1 cellular context compared by ENCODE assay signal in the genomic region with DNA sequence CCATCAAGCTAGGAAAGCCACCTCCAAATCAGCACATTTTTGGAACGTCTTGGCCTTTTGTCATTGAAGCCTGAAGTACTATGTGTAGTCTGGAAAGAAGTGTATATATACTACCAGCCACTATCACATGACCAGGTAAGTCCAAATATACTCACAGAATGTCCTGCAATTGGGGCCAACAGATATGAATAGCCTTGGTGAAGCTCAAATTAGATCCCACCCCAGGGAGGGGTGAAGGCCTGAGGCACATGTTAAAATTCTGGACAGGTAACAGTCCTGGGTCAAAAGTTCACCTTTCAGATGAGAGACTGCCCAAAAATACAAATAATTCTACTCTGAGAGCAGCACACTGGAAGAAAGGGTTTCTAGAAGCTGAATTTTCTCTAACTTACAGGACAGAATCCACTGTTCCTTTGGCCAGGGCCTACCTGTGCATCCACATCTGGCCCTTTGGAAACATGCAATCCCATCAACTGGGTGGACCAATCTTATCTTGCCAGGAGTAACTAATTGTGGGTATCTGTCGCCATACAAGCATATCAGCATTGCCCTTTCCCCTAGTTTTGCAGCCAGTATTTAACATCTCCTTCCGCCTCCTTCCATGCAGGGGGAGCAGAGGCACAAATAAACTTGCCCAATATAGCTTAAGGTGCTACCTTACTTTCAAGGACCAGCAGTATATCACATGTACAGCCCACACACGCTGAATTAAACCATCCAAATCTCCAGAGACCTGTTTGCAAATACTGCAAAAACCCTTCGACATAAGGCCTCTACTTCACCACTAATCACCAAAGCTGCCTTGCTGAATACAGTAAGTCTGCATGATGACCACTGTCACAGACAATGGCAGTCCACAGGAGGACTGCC.
TF ChIP-seq lines count a peak whose summit lies in the region.

No MANE protein-coding gene starts in this region.

TF ChIP-seq in WTC11, 78 proteins besides CTCF, POLR2A, EP300 and RAD21 (continued from another document):
- TF ChIP-seq AFF4 (CRISPR knock-in tag; IDR thresholded peaks at IDR 0.05; ENCODE audit: borderline replicate concordance) (no peak), RELA (CRISPR knock-in tag; IDR thresholded peaks at IDR 0.05; ENCODE audit: borderline replicate concordance) (no peak), FOXJ3 (CRISPR knock-in tag; IDR thresholded peaks at IDR 0.05; ENCODE audit: borderline replicate concordance) (no peak), ATF1 (CRISPR knock-in tag; IDR thresholded peaks at IDR 0.05) (no peak), NFYB (CRISPR knock-in tag; conservative IDR thresholded peaks at IDR 0.05; ENCODE audit: low read depth) (no peak), FOXP1 (CRISPR knock-in tag; IDR thresholded peaks at IDR 0.05; ENCODE audit: borderline replicate concordance) (no peak), ZNF416 (CRISPR knock-in tag; IDR thresholded peaks at IDR 0.05) (no peak), ZNF396 (CRISPR knock-in tag; IDR thresholded peaks at IDR 0.05; ENCODE audit: borderline replicate concordance) (no peak), NR3C1 (CRISPR knock-in tag; conservative IDR thresholded peaks at IDR 0.05; ENCODE audit: low read depth) (no peak), JUN (CRISPR knock-in tag; IDR thresholded peaks at IDR 0.05) (no peak), ZNF512 (CRISPR knock-in tag; IDR thresholded peaks at IDR 0.05; ENCODE audit: borderline replicate concordance) (no peak), IRF2 (CRISPR knock-in tag; IDR thresholded peaks at IDR 0.05; ENCODE audit: borderline replicate concordance, low read depth) (no peak), USF1 (CRISPR knock-in tag; IDR thresholded peaks at IDR 0.05) (no peak), HMGXB4 (CRISPR knock-in tag; IDR thresholded peaks at IDR 0.05) (no peak)
- TF ChIP-seq, protein P1, sequence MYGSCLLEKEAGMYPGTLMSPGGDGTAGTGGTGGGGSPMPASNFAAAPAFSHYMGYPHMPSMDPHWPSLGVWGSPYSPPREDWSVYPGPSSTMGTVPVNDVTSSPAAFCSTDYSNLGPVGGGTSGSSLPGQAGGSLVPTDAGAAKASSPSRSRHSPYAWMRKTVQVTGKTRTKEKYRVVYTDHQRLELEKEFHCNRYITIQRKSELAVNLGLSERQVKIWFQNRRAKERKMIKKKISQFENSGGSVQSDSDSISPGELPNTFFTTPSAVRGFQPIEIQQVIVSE (CRISPR knock-in tag; IDR thresholded peaks at IDR 0.05; ENCODE audit: borderline replicate concordance) = no peak
- TF ChIP-seq, protein P2, sequence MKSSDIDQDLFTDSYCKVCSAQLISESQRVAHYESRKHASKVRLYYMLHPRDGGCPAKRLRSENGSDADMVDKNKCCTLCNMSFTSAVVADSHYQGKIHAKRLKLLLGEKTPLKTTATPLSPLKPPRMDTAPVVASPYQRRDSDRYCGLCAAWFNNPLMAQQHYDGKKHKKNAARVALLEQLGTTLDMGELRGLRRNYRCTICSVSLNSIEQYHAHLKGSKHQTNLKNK (CRISPR knock-in tag; IDR thresholded peaks at IDR 0.05) = no peak
